In the genomic region with DNA sequence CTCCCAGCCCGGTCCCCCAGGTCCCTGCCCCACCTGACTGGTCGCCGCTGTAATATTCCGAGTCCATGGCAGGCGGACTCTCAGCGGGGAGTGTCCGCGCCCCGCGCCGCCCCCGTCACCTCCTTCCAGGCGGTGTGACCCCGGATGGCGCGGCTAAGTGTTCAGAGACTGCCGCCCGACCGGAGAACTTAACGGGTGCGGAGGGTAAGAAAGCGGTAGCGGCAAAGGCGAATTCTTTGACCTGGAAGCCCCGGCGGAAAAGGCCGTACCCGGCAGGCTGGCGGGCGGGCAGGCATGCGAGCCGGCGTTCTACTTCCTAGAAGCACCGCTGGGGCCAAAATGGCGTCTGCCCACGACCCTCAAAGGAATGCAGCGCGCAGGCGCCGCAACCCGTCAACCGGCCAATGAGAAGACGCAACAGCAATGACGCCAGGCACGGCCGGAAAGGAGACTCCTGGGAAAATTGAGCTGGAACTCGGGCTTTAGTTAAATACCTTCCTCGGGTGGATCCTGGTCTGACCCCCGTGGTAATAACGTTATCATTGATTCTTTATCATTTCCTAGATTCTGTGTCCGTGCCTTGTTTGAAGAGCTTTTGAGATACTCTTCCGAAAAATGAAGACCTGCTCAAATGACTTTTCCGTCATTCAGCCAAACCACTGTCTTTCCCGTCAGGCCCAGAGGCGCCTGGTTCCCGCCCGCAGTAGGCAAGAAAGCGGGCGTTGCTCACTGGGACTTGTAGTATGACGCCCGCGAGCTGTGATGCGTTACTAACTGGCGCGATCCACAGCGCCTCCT, we compare ENCODE assay signal across 1 cellular context.
TF ChIP-seq lines count a peak whose summit lies in the region.

A gene (minus strand): TSS at position 348 of the 798 bp plus-strand sequence. CDS start 281 bp downstream, at position 67.

TF ChIP-seq in K562, 482 proteins besides CTCF, POLR2A, EP300 and RAD21 (continued from another document and continues in another):
- TF ChIP-seq, protein P1, sequence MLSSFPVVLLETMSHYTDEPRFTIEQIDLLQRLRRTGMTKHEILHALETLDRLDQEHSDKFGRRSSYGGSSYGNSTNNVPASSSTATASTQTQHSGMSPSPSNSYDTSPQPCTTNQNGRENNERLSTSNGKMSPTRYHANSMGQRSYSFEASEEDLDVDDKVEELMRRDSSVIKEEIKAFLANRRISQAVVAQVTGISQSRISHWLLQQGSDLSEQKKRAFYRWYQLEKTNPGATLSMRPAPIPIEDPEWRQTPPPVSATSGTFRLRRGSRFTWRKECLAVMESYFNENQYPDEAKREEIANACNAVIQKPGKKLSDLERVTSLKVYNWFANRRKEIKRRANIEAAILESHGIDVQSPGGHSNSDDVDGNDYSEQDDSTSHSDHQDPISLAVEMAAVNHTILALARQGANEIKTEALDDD (IDR thresholded peaks at IDR 0.05) = no peak
- TF ChIP-seq POLR2AphosphoS5 (IDR thresholded peaks at IDR 0.05; ENCODE audit: control insufficient read depth, insufficient read depth, low read depth, low read length) = peak; percentile 60
- TF ChIP-seq, protein P2, sequence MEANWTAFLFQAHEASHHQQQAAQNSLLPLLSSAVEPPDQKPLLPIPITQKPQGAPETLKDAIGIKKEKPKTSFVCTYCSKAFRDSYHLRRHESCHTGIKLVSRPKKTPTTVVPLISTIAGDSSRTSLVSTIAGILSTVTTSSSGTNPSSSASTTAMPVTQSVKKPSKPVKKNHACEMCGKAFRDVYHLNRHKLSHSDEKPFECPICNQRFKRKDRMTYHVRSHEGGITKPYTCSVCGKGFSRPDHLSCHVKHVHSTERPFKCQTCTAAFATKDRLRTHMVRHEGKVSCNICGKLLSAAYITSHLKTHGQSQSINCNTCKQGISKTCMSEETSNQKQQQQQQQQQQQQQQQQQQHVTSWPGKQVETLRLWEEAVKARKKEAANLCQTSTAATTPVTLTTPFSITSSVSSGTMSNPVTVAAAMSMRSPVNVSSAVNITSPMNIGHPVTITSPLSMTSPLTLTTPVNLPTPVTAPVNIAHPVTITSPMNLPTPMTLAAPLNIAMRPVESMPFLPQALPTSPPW (CRISPR knock-in tag; IDR thresholded peaks at IDR 0.05) = peak; percentile 66
- TF ChIP-seq ARHGAP35 (IDR thresholded peaks at IDR 0.05; ENCODE audit: partially characterized antibody) = no peak
- no peak for TF ChIP-seq MAFK (IDR thresholded peaks at IDR 0.05; ENCODE audit: low read length)
- no peak; the same call in 1 of the 2 replicates for TF ChIP-seq DNMT1 (IDR thresholded peaks at IDR 0.05)
- no peak for TF ChIP-seq ZNF274 (IDR thresholded peaks at IDR 0.05; ENCODE audit: borderline replicate concordance, low read depth, low read length)
- TF ChIP-seq ZBTB17 (CRISPR knock-in tag; IDR thresholded peaks at IDR 0.05) = no peak
- peak; percentile 83; the same call in 1 of the 2 replicates for TF ChIP-seq CREB1 (IDR thresholded peaks at IDR 0.05)
- peak; percentile 86 for TF ChIP-seq CREB1 (CRISPR knock-in tag; IDR thresholded peaks at IDR 0.05)
- TF ChIP-seq ZNF507 (tag; conservative IDR thresholded peaks at IDR 0.05) = no peak
- no peak for TF ChIP-seq PHB2 (IDR thresholded peaks at IDR 0.05; ENCODE audit: low read depth)
- TF ChIP-seq KDM1A (IDR thresholded peaks at IDR 0.05) = no peak
- TF ChIP-seq MCM5 (IDR thresholded peaks at IDR 0.05; ENCODE audit: low read depth) = no peak
- no peak for TF ChIP-seq ZNF282 (CRISPR knock-in tag; IDR thresholded peaks at IDR 0.05)
- TF ChIP-seq, protein P3, sequence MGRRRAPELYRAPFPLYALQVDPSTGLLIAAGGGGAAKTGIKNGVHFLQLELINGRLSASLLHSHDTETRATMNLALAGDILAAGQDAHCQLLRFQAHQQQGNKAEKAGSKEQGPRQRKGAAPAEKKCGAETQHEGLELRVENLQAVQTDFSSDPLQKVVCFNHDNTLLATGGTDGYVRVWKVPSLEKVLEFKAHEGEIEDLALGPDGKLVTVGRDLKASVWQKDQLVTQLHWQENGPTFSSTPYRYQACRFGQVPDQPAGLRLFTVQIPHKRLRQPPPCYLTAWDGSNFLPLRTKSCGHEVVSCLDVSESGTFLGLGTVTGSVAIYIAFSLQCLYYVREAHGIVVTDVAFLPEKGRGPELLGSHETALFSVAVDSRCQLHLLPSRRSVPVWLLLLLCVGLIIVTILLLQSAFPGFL (CRISPR knock-in tag; IDR thresholded peaks at IDR 0.05) = peak; percentile 69; the same call in 1 of the 2 replicates
- peak; percentile 54; the same call in 1 of the 2 replicates for TF ChIP-seq ZBTB7A (IDR thresholded peaks at IDR 0.05; ENCODE audit: borderline replicate concordance, control insufficient read depth, low read depth, low read length)
- no peak for TF ChIP-seq YBX1 (IDR thresholded peaks at IDR 0.05)
- TF ChIP-seq, protein P4, sequence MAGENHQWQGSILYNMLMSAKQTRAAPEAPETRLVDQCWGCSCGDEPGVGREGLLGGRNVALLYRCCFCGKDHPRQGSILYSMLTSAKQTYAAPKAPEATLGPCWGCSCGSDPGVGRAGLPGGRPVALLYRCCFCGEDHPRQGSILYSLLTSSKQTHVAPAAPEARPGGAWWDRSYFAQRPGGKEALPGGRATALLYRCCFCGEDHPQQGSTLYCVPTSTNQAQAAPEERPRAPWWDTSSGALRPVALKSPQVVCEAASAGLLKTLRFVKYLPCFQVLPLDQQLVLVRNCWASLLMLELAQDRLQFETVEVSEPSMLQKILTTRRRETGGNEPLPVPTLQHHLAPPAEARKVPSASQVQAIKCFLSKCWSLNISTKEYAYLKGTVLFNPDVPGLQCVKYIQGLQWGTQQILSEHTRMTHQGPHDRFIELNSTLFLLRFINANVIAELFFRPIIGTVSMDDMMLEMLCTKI (IDR thresholded peaks at IDR 0.05; ENCODE audit: partially characterized antibody) = no peak
- no peak for TF ChIP-seq ZNF232 (CRISPR knock-in tag; IDR thresholded peaks at IDR 0.05)
- peak; percentile 65 for TF ChIP-seq HNRNPLL (IDR thresholded peaks at IDR 0.05; ENCODE audit: low read depth, low read length, poor library complexity, severe bottlenecking)
- no peak; the same call in 1 of the 2 replicates for TF ChIP-seq TCF7 (IDR thresholded peaks at IDR 0.05; ENCODE audit: borderline replicate concordance)
- TF ChIP-seq ZNF707 (CRISPR knock-in tag; conservative IDR thresholded peaks at IDR 0.05) = no peak
- peak; percentile 70 for TF ChIP-seq EGR1 (conservative IDR thresholded peaks at IDR 0.05)
- TF ChIP-seq SP1 (CRISPR knock-in tag; IDR thresholded peaks at IDR 0.05) = peak; percentile 48
- TF ChIP-seq POLR3A (IDR thresholded peaks at IDR 0.05; ENCODE audit: borderline replicate concordance, extremely low read depth, insufficient read depth, insufficient read length) = no peak
- TF ChIP-seq, protein P5, sequence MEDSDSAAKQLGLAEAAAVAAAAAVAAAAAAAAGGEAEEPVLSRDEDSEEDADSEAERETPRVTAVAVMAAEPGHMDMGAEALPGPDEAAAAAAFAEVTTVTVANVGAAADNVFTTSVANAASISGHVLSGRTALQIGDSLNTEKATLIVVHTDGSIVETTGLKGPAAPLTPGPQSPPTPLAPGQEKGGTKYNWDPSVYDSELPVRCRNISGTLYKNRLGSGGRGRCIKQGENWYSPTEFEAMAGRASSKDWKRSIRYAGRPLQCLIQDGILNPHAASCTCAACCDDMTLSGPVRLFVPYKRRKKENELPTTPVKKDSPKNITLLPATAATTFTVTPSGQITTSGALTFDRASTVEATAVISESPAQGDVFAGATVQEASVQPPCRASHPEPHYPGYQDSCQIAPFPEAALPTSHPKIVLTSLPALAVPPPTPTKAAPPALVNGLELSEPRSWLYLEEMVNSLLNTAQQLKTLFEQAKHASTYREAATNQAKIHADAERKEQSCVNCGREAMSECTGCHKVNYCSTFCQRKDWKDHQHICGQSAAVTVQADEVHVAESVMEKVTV (CRISPR knock-in tag; IDR thresholded peaks at IDR 0.05) = no peak
- TF ChIP-seq PRPF4 (IDR thresholded peaks at IDR 0.05; ENCODE audit: insufficient read depth, low read depth, low read length, poor library complexity, severe bottlenecking) = no peak
- no peak for TF ChIP-seq THRAP3 (IDR thresholded peaks at IDR 0.05; ENCODE audit: borderline replicate concordance)
- TF ChIP-seq IFI16 (CRISPR knock-in tag; IDR thresholded peaks at IDR 0.05) = no peak
- no peak for TF ChIP-seq TCF3 (CRISPR knock-in tag; IDR thresholded peaks at IDR 0.05)
- peak; percentile 59 for TF ChIP-seq EHMT2 (IDR thresholded peaks at IDR 0.05)
- peak; percentile 72 for TF ChIP-seq POLR2B (IDR thresholded peaks at IDR 0.05; ENCODE audit: low read depth, partially characterized antibody)
- TF ChIP-seq RFX7 (CRISPR knock-in tag; IDR thresholded peaks at IDR 0.05) = no peak
- no peak for TF ChIP-seq ZNF124 (CRISPR knock-in tag; IDR thresholded peaks at IDR 0.05)
- peak; percentile 85 for TF ChIP-seq GTF2E2 (tag; IDR thresholded peaks at IDR 0.05)
- no peak for TF ChIP-seq CBX1 (IDR thresholded peaks at IDR 0.05; ENCODE audit: low read depth)
- TF ChIP-seq KLF6 (CRISPR knock-in tag; IDR thresholded peaks at IDR 0.05; ENCODE audit: borderline replicate concordance) = peak; percentile 23; the same call in 1 of the 2 replicates
- TF ChIP-seq CCAR2 (IDR thresholded peaks at IDR 0.05; ENCODE audit: low read depth, low read length) = no peak
- TF ChIP-seq, protein P6, sequence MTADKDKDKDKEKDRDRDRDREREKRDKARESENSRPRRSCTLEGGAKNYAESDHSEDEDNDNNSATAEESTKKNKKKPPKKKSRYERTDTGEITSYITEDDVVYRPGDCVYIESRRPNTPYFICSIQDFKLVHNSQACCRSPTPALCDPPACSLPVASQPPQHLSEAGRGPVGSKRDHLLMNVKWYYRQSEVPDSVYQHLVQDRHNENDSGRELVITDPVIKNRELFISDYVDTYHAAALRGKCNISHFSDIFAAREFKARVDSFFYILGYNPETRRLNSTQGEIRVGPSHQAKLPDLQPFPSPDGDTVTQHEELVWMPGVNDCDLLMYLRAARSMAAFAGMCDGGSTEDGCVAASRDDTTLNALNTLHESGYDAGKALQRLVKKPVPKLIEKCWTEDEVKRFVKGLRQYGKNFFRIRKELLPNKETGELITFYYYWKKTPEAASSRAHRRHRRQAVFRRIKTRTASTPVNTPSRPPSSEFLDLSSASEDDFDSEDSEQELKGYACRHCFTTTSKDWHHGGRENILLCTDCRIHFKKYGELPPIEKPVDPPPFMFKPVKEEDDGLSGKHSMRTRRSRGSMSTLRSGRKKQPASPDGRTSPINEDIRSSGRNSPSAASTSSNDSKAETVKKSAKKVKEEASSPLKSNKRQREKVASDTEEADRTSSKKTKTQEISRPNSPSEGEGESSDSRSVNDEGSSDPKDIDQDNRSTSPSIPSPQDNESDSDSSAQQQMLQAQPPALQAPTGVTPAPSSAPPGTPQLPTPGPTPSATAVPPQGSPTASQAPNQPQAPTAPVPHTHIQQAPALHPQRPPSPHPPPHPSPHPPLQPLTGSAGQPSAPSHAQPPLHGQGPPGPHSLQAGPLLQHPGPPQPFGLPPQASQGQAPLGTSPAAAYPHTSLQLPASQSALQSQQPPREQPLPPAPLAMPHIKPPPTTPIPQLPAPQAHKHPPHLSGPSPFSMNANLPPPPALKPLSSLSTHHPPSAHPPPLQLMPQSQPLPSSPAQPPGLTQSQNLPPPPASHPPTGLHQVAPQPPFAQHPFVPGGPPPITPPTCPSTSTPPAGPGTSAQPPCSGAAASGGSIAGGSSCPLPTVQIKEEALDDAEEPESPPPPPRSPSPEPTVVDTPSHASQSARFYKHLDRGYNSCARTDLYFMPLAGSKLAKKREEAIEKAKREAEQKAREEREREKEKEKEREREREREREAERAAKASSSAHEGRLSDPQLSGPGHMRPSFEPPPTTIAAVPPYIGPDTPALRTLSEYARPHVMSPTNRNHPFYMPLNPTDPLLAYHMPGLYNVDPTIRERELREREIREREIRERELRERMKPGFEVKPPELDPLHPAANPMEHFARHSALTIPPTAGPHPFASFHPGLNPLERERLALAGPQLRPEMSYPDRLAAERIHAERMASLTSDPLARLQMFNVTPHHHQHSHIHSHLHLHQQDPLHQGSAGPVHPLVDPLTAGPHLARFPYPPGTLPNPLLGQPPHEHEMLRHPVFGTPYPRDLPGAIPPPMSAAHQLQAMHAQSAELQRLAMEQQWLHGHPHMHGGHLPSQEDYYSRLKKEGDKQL (CRISPR knock-in tag; IDR thresholded peaks at IDR 0.05; ENCODE audit: borderline replicate concordance) = no peak
- TF ChIP-seq HOXB6 (CRISPR knock-in tag; IDR thresholded peaks at IDR 0.05; ENCODE audit: borderline replicate concordance) = no peak
- no peak for TF ChIP-seq ZBTB1 (CRISPR knock-in tag; IDR thresholded peaks at IDR 0.05; ENCODE audit: borderline replicate concordance, low read depth)
- no peak for TF ChIP-seq ZNF431 (CRISPR knock-in tag; IDR thresholded peaks at IDR 0.05)
